ENCODE assay signal across 10 cellular contexts in the genomic region with DNA sequence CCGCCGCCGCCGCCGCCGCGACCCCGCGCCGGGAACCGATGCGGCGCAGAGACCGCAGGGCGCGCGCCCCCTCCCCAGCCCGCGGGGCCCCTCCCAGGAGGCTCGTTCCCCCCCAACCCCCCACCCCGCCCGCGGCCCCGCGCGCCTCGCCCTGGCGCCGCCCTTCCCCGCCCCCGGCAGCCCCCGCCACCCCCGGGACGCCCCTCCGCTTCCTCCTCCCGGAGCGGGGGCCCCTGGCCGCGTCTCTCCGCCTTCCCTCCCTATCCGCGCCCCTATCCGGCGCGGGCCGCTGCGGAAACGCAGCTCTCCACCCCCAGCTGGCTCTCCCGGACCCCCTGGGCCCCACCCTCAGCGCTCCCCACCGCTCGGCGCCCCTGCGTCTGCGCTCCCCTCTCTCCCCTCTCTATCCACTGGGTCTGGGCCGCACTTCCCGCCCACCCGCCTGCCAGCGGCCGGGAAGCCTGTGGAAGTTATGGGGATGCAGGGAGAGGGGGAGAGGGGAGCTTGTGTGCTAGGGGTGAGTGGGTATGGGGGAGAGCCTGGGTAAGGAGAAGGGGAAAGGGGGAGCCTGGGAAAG. TPM values are rescaled to one million over a fixed set of nuclear protein-coding genes. Genes with fewer than 3 reads are reported as not detected.
DNase-seq lines count a peak whose midpoint lies in the region; ATAC-seq and TF ChIP-seq lines count a peak whose summit lies in the region.
"Had no signal": no experiment of that assay in that cellular context is flagged by ENCODE, and none has a peak within 500 bp of the region (broad histone marks: within the 10 kb centered on the region; RNA-seq: fewer than 3 reads in every experiment).

A gene with protein sequence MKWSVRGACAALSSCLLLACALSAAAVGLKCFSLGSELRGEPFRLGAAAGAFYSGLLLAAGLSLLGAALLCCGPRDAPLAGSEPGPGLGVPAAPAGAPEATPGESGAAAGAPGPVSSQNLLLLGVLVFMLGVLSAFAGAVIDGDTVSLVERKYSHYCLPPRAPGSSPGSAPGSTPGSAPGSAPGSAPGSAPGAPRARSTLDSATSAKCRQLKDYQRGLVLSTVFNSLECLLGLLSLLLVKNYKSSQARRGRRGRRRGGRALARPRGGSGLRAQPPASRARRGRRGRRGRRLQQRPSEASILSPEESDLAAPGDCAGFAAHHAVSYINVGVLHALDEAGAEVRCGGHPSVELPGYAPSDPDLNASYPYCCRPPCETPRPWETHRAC (minus strand): TSS at position 51 of the 577 bp plus-strand sequence. CDS start 233 bp downstream, outside the sequence.

- TF ChIP-seq POLR2A in gastroesophageal sphincter (IDR thresholded peaks at IDR 0.05): no peak

- H3K4me1 Mint-ChIP-seq in CD4-positive, alpha-beta T cell (ENCODE audit: low read depth): peaks cover 5% of the 10 kb centered on the region
- peaks cover 6% of the 10 kb centered on the region for H3K4me1 Mint-ChIP-seq in memory B cell

- H3K9me3 Mint-ChIP-seq in CD4-positive, alpha-beta T cell: peaks cover 3% of the 10 kb centered on the region
- peaks cover 6% of the 10 kb centered on the region for H3K9me3 Mint-ChIP-seq in memory B cell

- POLR2A ChIA-PET in CD4-positive, alpha-beta T cell (lab: Charles Lee): no interaction called here

- peak within 1 kb of the TSS; percentile 51 for H3K9ac ChIP-seq in ES-I3 (ENCODE audit: low read depth, low read length)

- no peak for ATAC-seq in CD4-positive, alpha-beta T cell (ENCODE audit: poor library complexity)
- ATAC-seq in memory B cell (ENCODE audit: low read depth) (no peak), gastroesophageal sphincter (no peak)

- TF ChIP-seq CTCF in CD4-positive, alpha-beta T cell (IDR thresholded peaks at IDR 0.05): no peak
- no peak for TF ChIP-seq CTCF in gastroesophageal sphincter (IDR thresholded peaks at IDR 0.05)

- H3K36me3 Mint-ChIP-seq in CD4-positive, alpha-beta T cell (ENCODE audit: low read depth): no peaks in the 10 kb centered on the region
- peaks cover 7% of the 10 kb centered on the region for H3K36me3 Mint-ChIP-seq in memory B cell

- CTCF ChIA-PET in CD4-positive, alpha-beta T cell (lab: Charles Lee): no interaction called here

- DNase-seq in CD4-positive, alpha-beta T cell: no peak
- DNase-seq in memory B cell (ENCODE audit: low spot score in 2 of 2) (no peak), SHP77 treated with DMSO at 0.1 percent for 48 hours (lab: John Stamatoyannopoulos, UW) (no peak), SW480 (ENCODE audit: low spot score) (no peak), T-helper 9 cell (no peak)
- DNase-seq: foreskin keratinocyte had no signal

- H3K4me3 ChIP-seq in gastroesophageal sphincter: peak within 1 kb of the TSS in 1 of 2 donors; percentile 38

- H3K4me1 ChIP-seq in ES-I3 (ENCODE audit: insufficient read depth, low read length) (no peaks in the 10 kb centered on the region; the same call in 1 of the 2 replicates), gastroesophageal sphincter (peaks cover 0 to 33% (median 0%) of the 10 kb centered on the region in 3 donors)
- H3K4me1 ChIP-seq: foreskin keratinocyte had no signal

- no peak within 1 kb of the TSS for H3K27ac Mint-ChIP-seq in CD4-positive, alpha-beta T cell
- H3K27ac Mint-ChIP-seq in memory B cell: no peak within 1 kb of the TSS

- no CpG with 5 or more reads among the region's 60 CpGs for WGBS in gastroesophageal sphincter (ENCODE audit: low coverage in 1 of 2), 2 donors

- H3K4me3 Mint-ChIP-seq in CD4-positive, alpha-beta T cell: peak within 1 kb of the TSS; percentile 15
- peak within 1 kb of the TSS; percentile 49 for H3K4me3 Mint-ChIP-seq in memory B cell

- no peak for TF ChIP-seq EP300 in gastroesophageal sphincter (IDR thresholded peaks at IDR 0.05)

- H3K27ac ChIP-seq in CD4-positive, alpha-beta T cell (ENCODE audit: low read depth, low read length): no peak within 1 kb of the TSS
- H3K27ac ChIP-seq in angular gyrus (ENCODE audit: low read depth, low read length) (peak within 1 kb of the TSS; percentile 90), gastroesophageal sphincter (no peak within 1 kb of the TSS)
- H3K27ac ChIP-seq: foreskin keratinocyte had no signal

- H3K9me3 ChIP-seq in CD4-positive, alpha-beta T cell (ENCODE audit: control insufficient read depth, low read length): no peaks in the 10 kb centered on the region
- no peaks in the 10 kb centered on the region for H3K9me3 ChIP-seq in ES-I3 (ENCODE audit: control insufficient read depth, insufficient read depth, low read length)
- peaks cover 0 to 2% (median 0%) of the 10 kb centered on the region in 3 donors for H3K9me3 ChIP-seq in gastroesophageal sphincter

- H3K27me3 ChIP-seq in CD4-positive, alpha-beta T cell (ENCODE audit: control insufficient read depth, insufficient read depth, low read length): peaks cover 55% of the 10 kb centered on the region
- H3K27me3 ChIP-seq in gastroesophageal sphincter: peaks cover 98% of the 10 kb centered on the region

- H3K27me3 Mint-ChIP-seq in CD4-positive, alpha-beta T cell: peaks cover 68% of the 10 kb centered on the region
- H3K27me3 Mint-ChIP-seq in memory B cell: peaks cover 36% of the 10 kb centered on the region

- H3K36me3 ChIP-seq in ES-I3 (ENCODE audit: insufficient read depth, low read length): no peaks in the 10 kb centered on the region
- no peaks in the 10 kb centered on the region for H3K36me3 ChIP-seq in gastroesophageal sphincter

- intact Hi-C loops in CD4-positive, alpha-beta T cell (cut with DNase I, micrococcal nuclease): no loop called here

RNA-seq across cellular contexts. Expression of the gene that starts here (rescaled TPM):
- not detected for total RNA-seq in CD4-positive, alpha-beta T cell
- under 1 TPM in 1 of 4 donors, not detected in 3; 0.35 TPM for total RNA-seq in gastroesophageal sphincter
- total RNA-seq: foreskin keratinocyte, pulmonary artery endothelial cell had no signal
